Comparison of ENCODE assay signal across 1 cellular context in genomic region chr4:121817006-121817405, GRCh38.
TF ChIP-seq lines count a peak whose summit lies in the region.

No MANE protein-coding gene starts in this region.

TF ChIP-seq in K562, 482 proteins besides CTCF, POLR2A, EP300 and RAD21:
- TF ChIP-seq MAFK (IDR thresholded peaks at IDR 0.05; ENCODE audit: low read length): peak; percentile 53; the same call in 1 of the 2 replicates
- peak; percentile 38; the same call in 1 of the 2 replicates for TF ChIP-seq C11orf30 (IDR thresholded peaks at IDR 0.05; ENCODE audit: low read depth)
- TF ChIP-seq SRSF7 (optimal IDR thresholded peaks at IDR 0.05; ENCODE audit: low read depth, low read length): no peak
- peak; percentile 43; the same call in 1 of the 2 replicates for TF ChIP-seq MAFG (tag; conservative IDR thresholded peaks at IDR 0.05)
- TF ChIP-seq ZNF316 (IDR thresholded peaks at IDR 0.05): peak; percentile 77
- TF ChIP-seq HMG20A (CRISPR knock-in tag; conservative IDR thresholded peaks at IDR 0.05): no peak
- TF ChIP-seq ZNF57 (CRISPR knock-in tag; IDR thresholded peaks at IDR 0.05): no peak
- no peak for TF ChIP-seq THRA (IDR thresholded peaks at IDR 0.05)
- TF ChIP-seq RBM22 (IDR thresholded peaks at IDR 0.05; ENCODE audit: low read depth, low read length, poor library complexity, severe bottlenecking): peak; percentile 10
- no peak for TF ChIP-seq NCOA4 (IDR thresholded peaks at IDR 0.05; ENCODE audit: partially characterized antibody)
- no peak for TF ChIP-seq TBL1XR1 (IDR thresholded peaks at IDR 0.05; ENCODE audit: low read length in 2 of 2)
- no peak for TF ChIP-seq CBFA2T3 (IDR thresholded peaks at IDR 0.05)
- TF ChIP-seq MAFF (IDR thresholded peaks at IDR 0.05; ENCODE audit: low read length): peak; percentile 57
- TF ChIP-seq SIRT6 (IDR thresholded peaks at IDR 0.05; ENCODE audit: low read depth, low read length): no peak
- TF ChIP-seq CBFB (CRISPR knock-in tag; IDR thresholded peaks at IDR 0.05): no peak
